Comparison of ENCODE assay signal across 9 cellular contexts in genomic region chr21:31098576-31099005, GRCh38.
A peak's percentile ranks its signal among the peaks of the same experiment; 100 is the strongest.
DNase-seq lines count a peak whose midpoint lies in the region; ATAC-seq, FAIRE-seq and TF ChIP-seq lines count a peak whose summit lies in the region.
"Had no signal": no experiment of that assay in that cellular context is flagged by ENCODE, and none has a peak within 500 bp of the region (broad histone marks: within the 10 kb centered on the region; RNA-seq: fewer than 3 reads in every experiment).

No MANE protein-coding gene starts in this region.

- H3K4me1 Mint-ChIP-seq in naive thymus-derived CD4-positive, alpha-beta T cell, result peaks cover 12 to 35% (median 28%) of the 10 kb centered on the region in 7 donors
- H3K4me1 Mint-ChIP-seq in stimulated activated memory B cell treated with anti-CD40 and anti-IgM and Interleukin-4, amounts not matched to agents 10 μg/mL and 1 μg/mL and 100 μg/mL, for 72 hours, result peaks cover 7% of the 10 kb centered on the region

- BruUV-seq in endothelial cell of umbilical vein (replicated peaks; lab: Mats Ljungman, UMichigan), result no TSS peak

- POLR2A ChIA-PET in endothelial cell of umbilical vein (lab: Charles Lee), result no interaction called here
- POLR2A ChIA-PET in naive thymus-derived CD4-positive, alpha-beta T cell (lab: Charles Lee), result interaction anchor here (0.9 to 1.7 kb wide), 4 partner anchors 10 to 86 kb away, joined by 3 to 7 read pairs (median 4); no protein-coding TSS in a partner anchor

- FAIRE-seq in endothelial cell of umbilical vein (lab: Jason Lieb, UNC), result peak; percentile 86
- FAIRE-seq: A204.1 had no signal

- no peaks in the 10 kb centered on the region for H3K4me1 ChIP-seq in endothelial cell of umbilical vein (ENCODE audit: control insufficient read depth, extremely low read depth, insufficient read depth, low read length)
- peaks cover 3 to 19% of the 10 kb centered on the region in 2 donors for H3K4me1 ChIP-seq in naive thymus-derived CD4-positive, alpha-beta T cell (ENCODE audit: control insufficient read depth in 2 of 2, insufficient read depth in 2 of 2, low read length in 2 of 2)

- no peaks in the 10 kb centered on the region for H3K9me1 ChIP-seq in endothelial cell of umbilical vein (replicated peaks; ENCODE audit: control insufficient read depth, extremely low read depth, insufficient read depth, low read length)

- no peaks in the 10 kb centered on the region for H3K36me3 ChIP-seq in endothelial cell of umbilical vein (ENCODE audit: control insufficient read depth in 2 of 2, extremely low read depth in 1 of 2, insufficient read depth in 2 of 2, low read length in 2 of 2)
- H3K36me3 ChIP-seq in naive thymus-derived CD4-positive, alpha-beta T cell (ENCODE audit: control insufficient read depth in 2 of 3, insufficient read depth in 3 of 3, low read length in 3 of 3), result no peaks in the 10 kb centered on the region

- peak overlapping the region in 4 of 10 donors; percentile 15 to 56 (median 46) for H3K4me3 Mint-ChIP-seq in naive thymus-derived CD4-positive, alpha-beta T cell
- no peak overlapping the region for H3K4me3 Mint-ChIP-seq in stimulated activated memory B cell treated with anti-CD40 and anti-IgM and Interleukin-4, amounts not matched to agents 10 μg/mL and 1 μg/mL and 100 μg/mL, for 72 hours

- intact Hi-C loops in endothelial cell of umbilical vein (cut with micrococcal nuclease), result loop anchor here (1.0 kb wide), 3 partner anchors 82 to 506 kb away; no protein-coding TSS in a partner anchor
- intact Hi-C loops in naive thymus-derived CD4-positive, alpha-beta T cell (cut with micrococcal nuclease), result loop anchor here (1.0 to 5.0 kb wide), 9 partner anchors 34 to 506 kb away; no protein-coding TSS in a partner anchor

- peaks cover 2 to 10% (median 6%) of the 10 kb centered on the region in 11 donors for H3K9me3 Mint-ChIP-seq in naive thymus-derived CD4-positive, alpha-beta T cell
- peaks cover 3% of the 10 kb centered on the region for H3K9me3 Mint-ChIP-seq in stimulated activated memory B cell treated with anti-CD40 and anti-IgM and Interleukin-4, amounts not matched to agents 10 μg/mL and 1 μg/mL and 100 μg/mL, for 72 hours

- no peak overlapping the region for H2AFZ ChIP-seq in endothelial cell of umbilical vein (ENCODE audit: low read depth, low read length)

- dilution Hi-C loops in endothelial cell of umbilical vein (cut with MboI; ENCODE audit: extremely low pct_ligation_motif_present, low sequenced_read_pairs), result no loop called here

- TF ChIP-seq CTCF in endothelial cell of umbilical vein (IDR thresholded peaks at IDR 0.05; ENCODE audit: extremely low read depth in 1 of 2, insufficient read depth in 1 of 2, low read depth in 1 of 2, low read length in 2 of 2), result peak; percentile 78 to 80

- H3K27me3 ChIP-seq in endothelial cell of umbilical vein (ENCODE audit: control insufficient read depth in 2 of 2, insufficient read depth in 2 of 2, low read length in 2 of 2), result no peaks in the 10 kb centered on the region
- no peaks in the 10 kb centered on the region for H3K27me3 ChIP-seq in naive thymus-derived CD4-positive, alpha-beta T cell (ENCODE audit: control insufficient read depth in 2 of 2, insufficient read depth in 2 of 2, low read length in 2 of 2)

- H3K27me3 Mint-ChIP-seq in naive thymus-derived CD4-positive, alpha-beta T cell, result peaks cover 0 to 15% (median 6%) of the 10 kb centered on the region in 5 donors
- peaks cover 24% of the 10 kb centered on the region for H3K27me3 Mint-ChIP-seq in stimulated activated memory B cell treated with anti-CD40 and anti-IgM and Interleukin-4, amounts not matched to agents 10 μg/mL and 1 μg/mL and 100 μg/mL, for 72 hours

- no peak for TF ChIP-seq POLR2A in endothelial cell of umbilical vein (IDR thresholded peaks at IDR 0.05; ENCODE audit: low read depth, low read length)

- H3K4me3 ChIP-seq in endothelial cell of umbilical vein (replicated peaks in 1 of 3; ENCODE audit: insufficient read depth in 1 of 3, low read depth in 1 of 3, low read length in 3 of 3), result no peak overlapping the region
- no peak overlapping the region for H3K4me3 ChIP-seq in naive thymus-derived CD4-positive, alpha-beta T cell (ENCODE audit: low read length)

- peaks cover 0 to 12% (median 10%) of the 10 kb centered on the region in 5 donors for H3K36me3 Mint-ChIP-seq in naive thymus-derived CD4-positive, alpha-beta T cell
- no peaks in the 10 kb centered on the region for H3K36me3 Mint-ChIP-seq in stimulated activated memory B cell treated with anti-CD40 and anti-IgM and Interleukin-4, amounts not matched to agents 10 μg/mL and 1 μg/mL and 100 μg/mL, for 72 hours

- H3K9me3 ChIP-seq in endothelial cell of umbilical vein (replicated peaks; ENCODE audit: control insufficient read depth, insufficient read depth, low read length), result no peaks in the 10 kb centered on the region
- H3K9me3 ChIP-seq in naive thymus-derived CD4-positive, alpha-beta T cell (ENCODE audit: control insufficient read depth in 2 of 3, low read length in 3 of 3), result no peaks in the 10 kb centered on the region

- no peak overlapping the region for H3K27ac ChIP-seq in endothelial cell of umbilical vein (ENCODE audit: insufficient read depth, low read depth, low read length)
- H3K27ac ChIP-seq in naive thymus-derived CD4-positive, alpha-beta T cell (ENCODE audit: low read depth, low read length), result no peak overlapping the region

- H4K20me1 ChIP-seq in endothelial cell of umbilical vein (replicated peaks; ENCODE audit: control insufficient read depth, extremely low read depth, insufficient read depth, low read length), result no peaks in the 10 kb centered on the region

- DNase-seq in DMS153 treated with DMSO at 0.1 percent for 48 hours (lab: John Stamatoyannopoulos, UW; ENCODE audit: unreplicated experiment) (peak; percentile 5), DMS153 (lab: John Stamatoyannopoulos, UW) (no peak), HK-2 (ENCODE audit: unreplicated experiment) (peak; percentile 40), NOMO-1 (lab: John Stamatoyannopoulos, UW; ENCODE audit: unreplicated experiment in 2 of 2) (peak; percentile 65 to 71), endothelial cell of umbilical vein (ENCODE audit: low read depth, low spot score) (peak; percentile 49)
- DNase-seq in activated CD8-positive, alpha-beta memory T cell treated with anti-CD3 and anti-CD28 coated beads for 24 hours, result peak; percentile 88
- DNase-seq in naive thymus-derived CD4-positive, alpha-beta T cell, result peak; percentile 44 to 77 (median 62)

- CTCF ChIA-PET in endothelial cell of umbilical vein (lab: Charles Lee), result interaction anchor here (1.3 to 4.9 kb wide), 5 partner anchors 76 to 506 kb away, joined by 5 to 36 read pairs (median 31); no protein-coding TSS in a partner anchor
- CTCF ChIA-PET in naive thymus-derived CD4-positive, alpha-beta T cell (lab: Charles Lee), result interaction anchor here (0.6 to 3.8 kb wide), 21 partner anchors 8 to 506 kb away, joined by 3 to 49 read pairs (median 5); no protein-coding TSS in a partner anchor

- H3K4me2 ChIP-seq in endothelial cell of umbilical vein (ENCODE audit: insufficient read depth, low read length), result no peak overlapping the region

- H3K9ac ChIP-seq in endothelial cell of umbilical vein (replicated peaks; ENCODE audit: extremely low read depth, insufficient read depth, low read length), result no peak overlapping the region

- peak; percentile 91 for ATAC-seq in naive thymus-derived CD4-positive, alpha-beta T cell
- peak; percentile 69 for ATAC-seq in stimulated activated memory B cell treated with anti-CD40 and anti-IgM and Interleukin-4, amounts not matched to agents 10 μg/mL and 1 μg/mL and 100 μg/mL, for 72 hours

- no peaks in the 10 kb centered on the region for H3K79me2 ChIP-seq in endothelial cell of umbilical vein (ENCODE audit: control insufficient read depth, insufficient read depth, low read length)

- peak overlapping the region in 1 of 9 donors; percentile 62 for H3K27ac Mint-ChIP-seq in naive thymus-derived CD4-positive, alpha-beta T cell
- H3K27ac Mint-ChIP-seq in stimulated activated memory B cell treated with anti-CD40 and anti-IgM and Interleukin-4, amounts not matched to agents 10 μg/mL and 1 μg/mL and 100 μg/mL, for 72 hours, result no peak overlapping the region

TF ChIP-seq in endothelial cell of umbilical vein, 7 proteins besides CTCF, POLR2A, EP300 and RAD21:
- TF ChIP-seq EZH2 (IDR thresholded peaks at IDR 0.05; ENCODE audit: borderline replicate concordance, low read depth, low read length, severe bottlenecking) (no peak), POLR2AphosphoS5 (IDR thresholded peaks at IDR 0.05; ENCODE audit: insufficient read depth, low read depth, low read length) (no peak), FOS (IDR thresholded peaks at IDR 0.05; ENCODE audit: borderline replicate concordance, insufficient read depth, low read length) (no peak), GATA2 (IDR thresholded peaks at IDR 0.05; ENCODE audit: insufficient read depth, insufficient read length, low read depth, low read length) (no peak), MYC (IDR thresholded peaks at IDR 0.05; ENCODE audit: low read depth, low read length) (no peak), JUN (IDR thresholded peaks at IDR 0.05; ENCODE audit: borderline replicate concordance, insufficient read depth, insufficient read length, low read depth) (no peak), MAX (IDR thresholded peaks at IDR 0.05; ENCODE audit: insufficient read depth, insufficient read length) (no peak)
